In genomic region chr2:102155131-102155702, GRCh38 we compare ENCODE assay signal across 20 cellular contexts. TPM values are rescaled to one million over a fixed set of nuclear protein-coding genes. Genes with fewer than 3 reads are reported as not detected.
DNase-seq lines count a peak whose midpoint lies in the region; ATAC-seq and TF ChIP-seq lines count a peak whose summit lies in the region.
"Had no signal": no experiment of that assay in that cellular context is flagged by ENCODE, and none has a peak within 500 bp of the region (broad histone marks: within the 10 kb centered on the region; RNA-seq: fewer than 3 reads in every experiment).

No MANE protein-coding gene starts in this region.

- no peak for TF ChIP-seq POLR2A in vagina (IDR thresholded peaks at IDR 0.05)

- 64% methylated on average over 7 of the region's 7 CpGs for WGBS in hepatocyte (ENCODE audit: low lambda C conversion rate, missing lambda C conversion rate)

- DNase-seq in left ventricle myocardium inferior (no peak), cardiac septum (ENCODE audit: low spot score) (no peak), hepatocyte (ENCODE audit: low spot score) (no peak), sciatic nerve (ENCODE audit: low spot score) (peak; percentile 42), vagina (ENCODE audit: extremely low spot score in 2 of 2) (no peak), T-cell (no peak)
- DNase-seq in CD4-positive, alpha-beta T cell: no peak
- DNase-seq: activated CD4-positive, CD25-positive, alpha-beta regulatory T cell treated with anti-CD3 and anti-CD28 coated beads, Interleukin-2, amount 50 U/mL, for 72 hours; activated CD8-positive, alpha-beta memory T cell treated with anti-CD3 and anti-CD28 coated beads, Interleukin-2, amount 50 U/mL, for 48 hours; CD8-positive, alpha-beta memory T cell; central memory CD4-positive, alpha-beta T cell; naive B cell; NCI-H1092; SHP77 had no signal

- no peaks in the 10 kb centered on the region for H3K4me1 Mint-ChIP-seq in CD4-positive, alpha-beta T cell (ENCODE audit: low read depth)
- H3K4me1 Mint-ChIP-seq in T-cell: no peaks in the 10 kb centered on the region
- H3K4me1 Mint-ChIP-seq: activated naive CD4-positive, alpha-beta T cell treated with anti-CD3 and anti-CD28 coated beads, Interleukin-2, amount 50 U/mL, for 24 hours; CD8-positive, alpha-beta memory T cell; naive B cell had no signal

- peak overlapping the region; percentile 57 for H3K27ac ChIP-seq in left ventricle myocardium inferior (replicated peaks)
- peak overlapping the region; percentile 88 for H3K27ac ChIP-seq in hepatocyte
- peak overlapping the region; percentile 90 for H3K27ac ChIP-seq in vagina
- no peak overlapping the region for H3K27ac ChIP-seq in CD4-positive, alpha-beta T cell (ENCODE audit: low read depth, low read length)

- H3K9me3 ChIP-seq in left ventricle myocardium inferior (replicated peaks): no peaks in the 10 kb centered on the region
- no peaks in the 10 kb centered on the region for H3K9me3 ChIP-seq in hepatocyte (ENCODE audit: low read depth)
- no peaks in the 10 kb centered on the region for H3K9me3 ChIP-seq in vagina
- H3K9me3 ChIP-seq in CD4-positive, alpha-beta T cell (ENCODE audit: control insufficient read depth, low read length): no peaks in the 10 kb centered on the region
- H3K9me3 ChIP-seq: HAP-1 had no signal

- no peak overlapping the region for H3K27ac Mint-ChIP-seq in CD4-positive, alpha-beta T cell
- H3K27ac Mint-ChIP-seq in T-cell: no peak overlapping the region
- H3K27ac Mint-ChIP-seq: activated naive CD4-positive, alpha-beta T cell treated with anti-CD3 and anti-CD28 coated beads, Interleukin-2, amount 50 U/mL, for 24 hours; naive B cell; stimulated activated effector memory CD8-positive, alpha-beta T cell treated with anti-CD3 and anti-CD28 coated beads, Interleukin-12 subunit alpha, Interleukin-12 subunit beta, amount 100 ng/mL, for 72 hours; T-helper 2 cell treated with Interferon-gamma antibody and Interleukin-4, amounts not matched to agents 5 μg/mL and 100 μg/mL, for 36 hours had no signal

- H3K4me3 Mint-ChIP-seq in CD4-positive, alpha-beta T cell: no peak overlapping the region
- H3K4me3 Mint-ChIP-seq in T-cell: no peak overlapping the region
- H3K4me3 Mint-ChIP-seq: activated naive CD4-positive, alpha-beta T cell treated with anti-CD3 and anti-CD28 coated beads, Interleukin-2, amount 50 U/mL, for 24 hours; CD8-positive, alpha-beta memory T cell; naive B cell; stimulated activated effector memory CD8-positive, alpha-beta T cell treated with anti-CD3 and anti-CD28 coated beads, Interleukin-12 subunit alpha, Interleukin-12 subunit beta, amount 100 ng/mL, for 72 hours; T-helper 2 cell treated with Interferon-gamma antibody and Interleukin-4, amounts not matched to agents 5 μg/mL and 100 μg/mL, for 36 hours had no signal

- H3K4me3 ChIP-seq in left ventricle myocardium inferior: no peak overlapping the region
- no peak overlapping the region for H3K4me3 ChIP-seq in hepatocyte
- H3K4me3 ChIP-seq in vagina: no peak overlapping the region
- H3K4me3 ChIP-seq: GM12878, HAP-1 had no signal

- intact Hi-C loops in left ventricle myocardium inferior (cut with micrococcal nuclease) (no loop called here), cardiac septum (cut with DNase I) (no loop called here), sciatic nerve (cut with DNase I) (no loop called here), vagina (cut with DNase I) (no loop called here)
- intact Hi-C loops in CD4-positive, alpha-beta T cell (cut with DNase I, micrococcal nuclease): no loop called here

- peaks cover 60% of the 10 kb centered on the region for H3K79me2 ChIP-seq in hepatocyte

- no peaks in the 10 kb centered on the region for H3K9me2 ChIP-seq in hepatocyte (replicated peaks; ENCODE audit: insufficient read depth)

- no peak overlapping the region for H2AFZ ChIP-seq in hepatocyte

- peaks cover 23% of the 10 kb centered on the region for H3K4me1 ChIP-seq in left ventricle myocardium inferior
- peaks cover 31% of the 10 kb centered on the region for H3K4me1 ChIP-seq in hepatocyte (ENCODE audit: insufficient read depth)
- peaks cover 51% of the 10 kb centered on the region for H3K4me1 ChIP-seq in vagina
- H3K4me1 ChIP-seq: HAP-1 had no signal

- no peaks in the 10 kb centered on the region for H3K27me3 Mint-ChIP-seq in CD4-positive, alpha-beta T cell
- H3K27me3 Mint-ChIP-seq in T-cell: no peaks in the 10 kb centered on the region
- H3K27me3 Mint-ChIP-seq: activated naive CD4-positive, alpha-beta T cell treated with anti-CD3 and anti-CD28 coated beads, Interleukin-2, amount 50 U/mL, for 24 hours had no signal

- no peak for TF ChIP-seq CTCF in left ventricle myocardium inferior (IDR thresholded peaks at IDR 0.05; ENCODE audit: borderline replicate concordance)
- TF ChIP-seq CTCF in hepatocyte (IDR thresholded peaks at IDR 0.05; ENCODE audit: poor library complexity): no peak
- TF ChIP-seq CTCF in vagina (IDR thresholded peaks at IDR 0.05): no peak
- no peak for TF ChIP-seq CTCF in CD4-positive, alpha-beta T cell (IDR thresholded peaks at IDR 0.05)

- H3K4me2 ChIP-seq in hepatocyte: peak overlapping the region; percentile 18

- POLR2A ChIA-PET in CD4-positive, alpha-beta T cell (lab: Charles Lee): no interaction called here
- POLR2A ChIA-PET in T-cell (lab: Charles Lee): no interaction called here

- ATAC-seq in sciatic nerve (no peak), T-cell (replicated peaks in 1 of 4) (no peak), HG02763 (IDR thresholded peaks at IDR 0.05; ENCODE audit: unreplicated experiment) (no peak)
- no peak for ATAC-seq in CD4-positive, alpha-beta T cell (ENCODE audit: poor library complexity)
- ATAC-seq: GM12878; stimulated activated effector memory CD8-positive, alpha-beta T cell treated with anti-CD3 and anti-CD28 coated beads, Interleukin-12 subunit alpha, Interleukin-12 subunit beta, amount 100 ng/mL, for 72 hours had no signal

- no peaks in the 10 kb centered on the region for H3K9me3 Mint-ChIP-seq in CD4-positive, alpha-beta T cell
- H3K9me3 Mint-ChIP-seq in T-cell: peaks cover 0 to 9% (median 0%) of the 10 kb centered on the region in 3 donors

- no peaks in the 10 kb centered on the region for H3K36me3 Mint-ChIP-seq in CD4-positive, alpha-beta T cell (ENCODE audit: low read depth)
- no peaks in the 10 kb centered on the region for H3K36me3 Mint-ChIP-seq in T-cell
- H3K36me3 Mint-ChIP-seq: activated naive CD4-positive, alpha-beta T cell treated with anti-CD3 and anti-CD28 coated beads, Interleukin-2, amount 50 U/mL, for 24 hours; stimulated activated effector memory CD8-positive, alpha-beta T cell treated with anti-CD3 and anti-CD28 coated beads, Interleukin-12 subunit alpha, Interleukin-12 subunit beta, amount 100 ng/mL, for 72 hours had no signal

- peaks cover 4% of the 10 kb centered on the region for H4K20me1 ChIP-seq in hepatocyte (ENCODE audit: insufficient read depth, poor library complexity, severe bottlenecking)

- H3K27me3 ChIP-seq in left ventricle myocardium inferior (ENCODE audit: low read depth) (no peaks in the 10 kb centered on the region), hepatocyte (no peaks in the 10 kb centered on the region), vagina (no peaks in the 10 kb centered on the region)
- H3K27me3 ChIP-seq in CD4-positive, alpha-beta T cell (ENCODE audit: control insufficient read depth, insufficient read depth, low read length): no peaks in the 10 kb centered on the region

- H3K36me3 ChIP-seq in left ventricle myocardium inferior (peaks cover 39% of the 10 kb centered on the region), hepatocyte (replicated peaks; ENCODE audit: insufficient read depth, low read depth) (no peaks in the 10 kb centered on the region), vagina (peaks cover 0 to 25% of the 10 kb centered on the region in 2 donors)
- H3K36me3 ChIP-seq: HAP-1 had no signal

- CTCF ChIA-PET in CD4-positive, alpha-beta T cell (lab: Charles Lee): no interaction called here
- CTCF ChIA-PET in T-cell (lab: Charles Lee): interaction anchor here in 1 of 2 donors (0.7 kb wide), 1 partner anchor 195 kb away, joined by 3 read pairs; no protein-coding TSS in a partner anchor

RNA-seq across cellular contexts. Expression of gene IL1R1, which starts 12.7 kb away (rescaled TPM):
- total RNA-seq in left ventricle myocardium inferior (22.6 TPM), cardiac septum (27.7 TPM), hepatocyte (66.8 and 72.8 TPM in 2 replicates), sciatic nerve (49.9 TPM), vagina (79.6 TPM), T-cell (1 to 10 TPM in 4 of 5 donors, under 1 TPM in 1; 0.43 to 4.5 (median 1.7) TPM)
- 46.4 and 49.6 TPM in 2 replicates for polyA plus RNA-seq in hepatocyte
- total RNA-seq in CD4-positive, alpha-beta T cell: under 1 TPM; 0.22 to 0.49 TPM

RNA-seq across cellular contexts. Expression of gene IL1RL2, which starts 31.6 kb away (rescaled TPM):
- total RNA-seq in left ventricle myocardium inferior (0.30 TPM), cardiac septum (0.35 TPM), hepatocyte (not detected in 2 replicates), sciatic nerve (not detected), vagina (5.2 TPM), T-cell (not detected)
- 1.3 TPM in 1 of 2 replicates, not detected in the other for polyA plus RNA-seq in hepatocyte
- not detected for total RNA-seq in CD4-positive, alpha-beta T cell
- total RNA-seq: GM12878 had no signal
- polyA plus RNA-seq: CD8-positive, alpha-beta memory T cell; GM12878 had no signal
